Comparison of ENCODE assay signal across 9 cellular contexts in the genomic region with DNA sequence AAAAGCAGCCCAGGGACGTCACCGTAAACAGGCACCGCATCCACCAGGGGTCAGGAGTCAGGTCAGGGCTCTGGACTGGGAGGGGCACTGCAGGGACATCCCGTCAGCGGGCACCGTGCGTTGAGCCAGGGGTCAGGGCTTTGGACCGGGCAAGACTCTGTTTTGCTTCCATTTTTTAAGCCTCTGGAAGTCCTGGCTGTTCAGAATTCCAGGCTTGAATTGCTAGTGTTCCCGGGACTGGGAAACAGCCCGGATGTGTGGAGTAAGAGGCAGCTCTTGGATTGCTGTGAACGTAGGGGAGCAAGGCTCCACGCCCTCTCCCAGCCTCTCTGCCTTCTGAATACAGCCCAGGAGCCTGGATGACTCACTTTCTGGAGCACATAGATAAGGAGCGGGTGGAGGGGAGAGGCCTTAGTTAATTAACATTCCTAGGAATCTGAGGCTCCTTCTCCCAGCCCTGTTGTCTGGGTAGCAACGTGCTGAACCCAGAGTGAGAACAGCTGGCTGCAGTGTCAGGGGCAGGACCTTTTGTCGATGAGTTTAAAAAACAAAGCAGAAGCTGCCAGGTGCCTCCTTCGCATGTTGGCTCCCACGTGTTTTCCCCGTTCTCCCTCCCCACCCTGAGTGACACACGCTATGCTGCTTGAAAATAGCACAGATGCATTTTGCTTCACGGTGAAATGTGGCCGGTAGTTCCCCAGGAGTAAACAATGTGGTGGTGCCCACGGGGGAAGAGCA. TPM values are rescaled to one million over a fixed set of nuclear protein-coding genes. Genes with fewer than 3 reads are reported as not detected.
DNase-seq lines count a peak whose midpoint lies in the region; ATAC-seq and TF ChIP-seq lines count a peak whose summit lies in the region.
"Had no signal": no experiment of that assay in that cellular context is flagged by ENCODE, and none has a peak within 500 bp of the region (broad histone marks: within the 10 kb centered on the region; RNA-seq: fewer than 3 reads in every experiment).

No MANE protein-coding gene starts in this region.

- H3K27me3 ChIP-seq in Caco-2 (replicated peaks; ENCODE audit: control insufficient read depth, insufficient read depth, low read length): no peaks in the 10 kb centered on the region

- peak overlapping the region; percentile 73 for H3K4me3 Mint-ChIP-seq in Caco-2 (ENCODE audit: unreplicated experiment)
- H3K4me3 Mint-ChIP-seq: T-helper 1 cell treated with Interleukin-12 subunit alpha and Interleukin-12 subunit beta and Interleukin-4 antibody, amounts not matched to agents 30 μg/mL and 1 μg/mL, for 36 hours had no signal

- peaks cover 70% of the 10 kb centered on the region for H3K4me1 ChIP-seq in Caco-2

- no peaks in the 10 kb centered on the region for H3K9me3 Mint-ChIP-seq in Caco-2 (ENCODE audit: unreplicated experiment)
- H3K9me3 Mint-ChIP-seq: T-helper 1 cell treated with Interleukin-12 subunit alpha and Interleukin-12 subunit beta and Interleukin-4 antibody, amounts not matched to agents 30 μg/mL and 1 μg/mL, for 36 hours had no signal

- DNase-seq in Caco-2: peak; percentile 88 to 94
- peak; percentile 25 for DNase-seq in NB4 (ENCODE audit: low read depth)
- DNase-seq in astrocyte of the hippocampus (ENCODE audit: low read depth, low spot score): peak; percentile 97
- peak; percentile 92 for DNase-seq in iPS DF 19.7 (ENCODE audit: low read depth, low spot score)
- DNase-seq in renal cortical epithelial cell (ENCODE audit: low read depth): peak; percentile 98

- intact Hi-C loops in Caco-2 (cut with micrococcal nuclease; ENCODE audit: unreplicated experiment): loop anchor here (1.0 to 10.0 kb wide), 3 partner anchors 11 to 163 kb away; no protein-coding TSS in a partner anchor

- TF ChIP-seq POLR2A in NB4 (IDR thresholded peaks at IDR 0.05; ENCODE audit: extremely low read depth, insufficient read length): no peak

- no peaks in the 10 kb centered on the region; the same call in 1 of the 2 replicates for H3K36me3 ChIP-seq in Caco-2 (ENCODE audit: control insufficient read depth, insufficient read depth, low read length)

- POLR2A ChIA-PET in Caco-2 (lab: Charles Lee): no interaction called here

- BruUV-seq in Caco-2 (replicated peaks; lab: Mats Ljungman, UMichigan): no TSS peak

- ATAC-seq in GM21360 (IDR thresholded peaks at IDR 0.05; ENCODE audit: unreplicated experiment): peak; percentile 56
- ATAC-seq in GM19328 (IDR thresholded peaks at IDR 0.05; ENCODE audit: unreplicated experiment): no peak
- ATAC-seq in GM18907 (IDR thresholded peaks at IDR 0.05; ENCODE audit: unreplicated experiment): no peak

- H3K4me1 Mint-ChIP-seq in Caco-2 (ENCODE audit: low read depth, unreplicated experiment): peaks cover 57% of the 10 kb centered on the region

- CTCF ChIA-PET in Caco-2 (lab: Charles Lee): no interaction called here

- no peaks in the 10 kb centered on the region for H3K9me3 ChIP-seq in Caco-2

- H3K36me3 Mint-ChIP-seq in Caco-2 (ENCODE audit: insufficient read depth, unreplicated experiment): peaks cover 64% of the 10 kb centered on the region

- peak overlapping the region; percentile 89 for H3K27ac Mint-ChIP-seq in Caco-2 (ENCODE audit: unreplicated experiment)
- H3K27ac Mint-ChIP-seq: T-helper 1 cell treated with Interleukin-12 subunit alpha and Interleukin-12 subunit beta and Interleukin-4 antibody, amounts not matched to agents 30 μg/mL and 1 μg/mL, for 36 hours had no signal

- no peaks in the 10 kb centered on the region for H3K27me3 Mint-ChIP-seq in Caco-2 (ENCODE audit: insufficient read depth, unreplicated experiment)

- TF ChIP-seq CTCF in Caco-2 (IDR thresholded peaks at IDR 0.05; ENCODE audit: insufficient read depth in 1 of 2, low read depth in 1 of 2, low read length in 1 of 2, severe bottlenecking in 1 of 2, unreplicated experiment in 1 of 2) (peak; percentile 36 to 69), NB4 (IDR thresholded peaks at IDR 0.05; ENCODE audit: low read depth, low read length) (no peak)

- H3K4me3 ChIP-seq in Caco-2 (ENCODE audit: low read depth, low read length) (peak overlapping the region; percentile 23), NB4 (ENCODE audit: low read depth, low read length) (no peak overlapping the region)

RNA-seq across cellular contexts. Expression of gene ATP11A, which starts 21.9 kb away (rescaled TPM):
- 222 and 232 TPM in 2 replicates for total RNA-seq in Caco-2 (2022)
- total RNA-seq in renal cortical epithelial cell: 18.6 and 171 TPM in 2 replicates

Comparison
In these comparisons a context has a peak if more than half of its experiments do, and no peak if none do; other contexts are left out.
1. DNase-seq: peak in every context shown above with its lines; median percentile 98 in renal cortical epithelial cell; 97 in astrocyte of the hippocampus; 92 in iPS DF 19.7; 91 in Caco-2; 25 in NB4.